15 cellular contexts compared by ENCODE assay signal in genomic region chr11:26583550-26583949, GRCh38. TPM values are rescaled to one million over a fixed set of nuclear protein-coding genes. Genes with fewer than 3 reads are reported as not detected.
DNase-seq lines count a peak whose midpoint lies in the region; ATAC-seq and TF ChIP-seq lines count a peak whose summit lies in the region.
"Had no signal": no experiment of that assay in that cellular context is flagged by ENCODE, and none has a peak within 500 bp of the region (broad histone marks: within the 10 kb centered on the region; RNA-seq: fewer than 3 reads in every experiment).

No MANE protein-coding gene starts in this region.

- H3K4me3 ChIP-seq in RWPE2 (ENCODE audit: severe bottlenecking) (no peak overlapping the region), fibroblast of pulmonary artery (replicated peaks; ENCODE audit: low read depth, low read length) (no peak overlapping the region), suprapubic skin (no peak overlapping the region), OCI-LY7 (ENCODE audit: low read depth, low read length, poor library complexity, severe bottlenecking) (no peak overlapping the region)
- H3K4me3 ChIP-seq: MG63, SJCRH30, testis had no signal

- H3K27ac Mint-ChIP-seq in immature natural killer cell, result no peak overlapping the region

- intact Hi-C loops in OCI-LY7 (cut with micrococcal nuclease; ENCODE audit: unreplicated experiment), result no loop called here

- CTCF ChIA-PET in OCI-LY7 (lab: Charles Lee; ENCODE audit: unreplicated experiment), result no interaction called here

- H3K4me3 Mint-ChIP-seq in immature natural killer cell, result no peak overlapping the region

- H2AFZ ChIP-seq in OCI-LY7 (ENCODE audit: low read length), result no peak overlapping the region

- WGBS in suprapubic skin, result 47% methylated on average over 3 of the region's 3 CpGs

- H3K27ac ChIP-seq in RWPE2 (ENCODE audit: poor library complexity, severe bottlenecking) (peak overlapping the region; percentile 8), suprapubic skin (peak overlapping the region; percentile 21), OCI-LY7 (ENCODE audit: low read depth, low read length, poor library complexity, severe bottlenecking) (no peak overlapping the region)
- H3K27ac ChIP-seq: SJCRH30, testis had no signal

- no peaks in the 10 kb centered on the region for H3K79me2 ChIP-seq in OCI-LY7 (ENCODE audit: insufficient read depth, low read depth, low read length)

- no peak overlapping the region for H3K4me2 ChIP-seq in OCI-LY7 (ENCODE audit: low read length)

- TF ChIP-seq POLR2A in suprapubic skin (IDR thresholded peaks at IDR 0.05), result no peak

- H3K36me3 ChIP-seq in RWPE2 (ENCODE audit: low read depth) (no peaks in the 10 kb centered on the region), suprapubic skin (no peaks in the 10 kb centered on the region), OCI-LY7 (ENCODE audit: insufficient read depth, low read length) (no peaks in the 10 kb centered on the region)
- H3K36me3 ChIP-seq: MG63, SJCRH30 had no signal

- DNase-seq in NCI-H748 (lab: John Stamatoyannopoulos, UW; ENCODE audit: unreplicated experiment), result peak; percentile 36
- no peak for DNase-seq in NCI-H748 treated with DMSO at 0.1 percent for 48 hours (lab: John Stamatoyannopoulos, UW)
- DNase-seq in RWPE2 (ENCODE audit: low spot score), result peak; percentile 57
- DNase-seq in fibroblast of pulmonary artery (ENCODE audit: low read depth), result peak; percentile 91
- DNase-seq in suprapubic skin (ENCODE audit: low spot score in 2 of 2), result no peak
- no peak for DNase-seq in immature natural killer cell
- no peak for DNase-seq in NCI-H524 treated with DMSO at 0.1 percent for 48 hours (lab: John Stamatoyannopoulos, UW)
- DNase-seq in OCI-LY7 (ENCODE audit: low spot score), result no peak
- DNase-seq: MG63, midbrain, NCI-H524, occipital lobe, SJCRH30, testis had no signal

- H3K9me3 Mint-ChIP-seq in immature natural killer cell, result peaks cover 2 to 30% (median 8%) of the 10 kb centered on the region in 6 donors

- H3K4me1 Mint-ChIP-seq in immature natural killer cell, result no peaks in the 10 kb centered on the region

- no peak for TF ChIP-seq CTCF in RWPE2 (IDR thresholded peaks at IDR 0.05; ENCODE audit: poor library complexity, severe bottlenecking)
- TF ChIP-seq CTCF in fibroblast of pulmonary artery (IDR thresholded peaks at IDR 0.05; ENCODE audit: low read length, missing control alignments), result no peak
- TF ChIP-seq CTCF in suprapubic skin (IDR thresholded peaks at IDR 0.05), result no peak
- TF ChIP-seq CTCF in OCI-LY7 (conservative IDR thresholded peaks at IDR 0.05; ENCODE audit: low read length), result no peak

- no peaks in the 10 kb centered on the region for H3K9me2 ChIP-seq in OCI-LY7 (ENCODE audit: insufficient read depth, low read length)

- H3K27me3 Mint-ChIP-seq in immature natural killer cell (ENCODE audit: low read depth in 3 of 3), result peaks cover 0 to 2% (median 0%) of the 10 kb centered on the region in 3 donors

- H3K4me1 ChIP-seq in RWPE2 (ENCODE audit: insufficient read depth, poor library complexity, severe bottlenecking) (peaks cover 49% of the 10 kb centered on the region), suprapubic skin (peaks cover 3% of the 10 kb centered on the region), OCI-LY7 (ENCODE audit: insufficient read depth, low read length, poor library complexity, severe bottlenecking) (no peaks in the 10 kb centered on the region)
- H3K4me1 ChIP-seq: SJCRH30, testis had no signal

- TF ChIP-seq EP300 in suprapubic skin (IDR thresholded peaks at IDR 0.05), result no peak

- H3K27me3 ChIP-seq in RWPE2 (ENCODE audit: insufficient read depth, poor library complexity, severe bottlenecking) (no peaks in the 10 kb centered on the region), suprapubic skin (no peaks in the 10 kb centered on the region)
- H3K27me3 ChIP-seq: MG63, testis had no signal

- no peaks in the 10 kb centered on the region for H4K20me1 ChIP-seq in OCI-LY7 (ENCODE audit: insufficient read depth, low read length)

- POLR2A ChIA-PET in OCI-LY7 (lab: Charles Lee), result no interaction called here

- no TSS peak for BruUV-seq in OCI-LY7 (replicated peaks; lab: Mats Ljungman, UMichigan)

- H3K36me3 Mint-ChIP-seq in immature natural killer cell, result no peaks in the 10 kb centered on the region

- no peaks in the 10 kb centered on the region for H3K9me3 ChIP-seq in RWPE2 (ENCODE audit: severe bottlenecking)
- H3K9me3 ChIP-seq in suprapubic skin, result no peaks in the 10 kb centered on the region
- H3K9me3 ChIP-seq in OCI-LY7 (ENCODE audit: low read length), result no peaks in the 10 kb centered on the region
- H3K9me3 ChIP-seq: MG63, SJCRH30, testis had no signal

- ATAC-seq in RWPE2 (ENCODE audit: low read depth), result peak; percentile 73

RNA-seq across cellular contexts. Expression of gene MUC15, which starts 11.5 kb away (rescaled TPM):
- total RNA-seq in suprapubic skin, result 10 to 100 TPM; 36.1 to 64.8 (median 55.0) TPM
- not detected for polyA plus RNA-seq in immature natural killer cell
- not detected in 2 replicates for total RNA-seq in OCI-LY7 (2014; rRNA removed; shearing (Covaris generic))
- total RNA-seq in OCI-LY7 (2022), result not detected in 2 replicates
- total RNA-seq: cardiac septum, occipital lobe, SJCRH30 had no signal

Comparison
In these comparisons a context has a peak if more than half of its experiments do, and no peak if none do; other contexts are left out.
1. DNase-seq: peak in NCI-H748 (single experiment), RWPE2 (single experiment) and fibroblast of pulmonary artery (single experiment); none in NCI-H748 treated with DMSO at 0.1 percent for 48 hours (single experiment), suprapubic skin (0 of 2), immature natural killer cell (0 of 3), NCI-H524 treated with DMSO at 0.1 percent for 48 hours (single experiment) and OCI-LY7 (single experiment).
2. RNA of gene MUC15, which starts 11.5 kb away (total RNA-seq): 36.1 to 64.8 TPM in suprapubic skin; not detected in OCI-LY7; every median in the first group is over 10 times any median in the second.